11 cellular contexts compared by ENCODE assay signal in genomic region chr1:36653850-36654249, GRCh38.
DNase-seq lines count a peak whose midpoint lies in the region; ATAC-seq, FAIRE-seq and TF ChIP-seq lines count a peak whose summit lies in the region.
"Had no signal": no experiment of that assay in that cellular context is flagged by ENCODE, and none has a peak within 500 bp of the region (broad histone marks: within the 10 kb centered on the region; RNA-seq: fewer than 3 reads in every experiment).

No MANE protein-coding gene starts in this region.

- intact Hi-C loops in dorsolateral prefrontal cortex (cut with DNase I) (loop anchor here (2.0 to 10.0 kb wide), 6 partner anchors 45 to 671 kb away; no protein-coding TSS in a partner anchor), kidney (cut with DNase I) (no loop called here)

- H3K27me3 ChIP-seq in dorsolateral prefrontal cortex, result peaks cover 0 to 7% (median 0%) of the 10 kb centered on the region in 45 donors

- H3K36me3 ChIP-seq in kidney (ENCODE audit: control insufficient read depth in 1 of 2, insufficient read depth in 2 of 2, low read length in 2 of 2), result no peaks in the 10 kb centered on the region

- DNase-seq in DMS79 (lab: John Stamatoyannopoulos, UW), result peak; percentile 72
- peak; percentile 74 for DNase-seq in NCI-H1694 (lab: John Stamatoyannopoulos, UW)
- DNase-seq in dorsolateral prefrontal cortex, result peak; percentile 24 to 97 (median 86)
- DNase-seq in myocyte (ENCODE audit: low read depth), result peak; percentile 2
- no peak for DNase-seq in NK-92 treated with Interleukin-12 subunit alpha and Interleukin-12 subunit beta, amount 100 ng/mL, for 24 hours (lab: John Stamatoyannopoulos, UW)
- DNase-seq in kidney, result no peak
- DNase-seq: DND-41 had no signal

- H3K4me3 ChIP-seq in dorsolateral prefrontal cortex, result no peak overlapping the region
- H3K4me3 ChIP-seq in kidney (ENCODE audit: low read length in 2 of 2), result no peak overlapping the region

- TF ChIP-seq CTCF in dorsolateral prefrontal cortex (IDR thresholded peaks at IDR 0.05 in 54 of 56, conservative IDR thresholded peaks at IDR 0.05 in 2 of 56; ENCODE audit: low read depth in 1 of 56, partially characterized antibody in 56 of 56) (peak in 55 of 56 donors; percentile 12 to 77 (median 53)), kidney (IDR thresholded peaks at IDR 0.05; ENCODE audit: borderline replicate concordance, extremely low read depth, insufficient read depth) (no peak)

- H3K27ac ChIP-seq in dorsolateral prefrontal cortex (peak overlapping the region in 46 of 59 donors; percentile 1 to 91 (median 66)), kidney (ENCODE audit: low read depth in 2 of 2, low read length in 2 of 2) (no peak overlapping the region)
- H3K27ac ChIP-seq: KMS-11, parathyroid adenoma had no signal

- H3K9me3 ChIP-seq in kidney (ENCODE audit: control insufficient read depth in 1 of 2, low read length in 2 of 2), result no peaks in the 10 kb centered on the region

- ATAC-seq in GM21447 (IDR thresholded peaks at IDR 0.05; ENCODE audit: unreplicated experiment) (no peak), HG03442 (IDR thresholded peaks at IDR 0.05; ENCODE audit: unreplicated experiment) (no peak)

- FAIRE-seq in kidney (lab: Jason Lieb, UNC), result no peak

- no peak overlapping the region for H3K9ac ChIP-seq in kidney (ENCODE audit: low read length in 2 of 2)
- H3K9ac ChIP-seq: KMS-11, parathyroid adenoma had no signal

- no peaks in the 10 kb centered on the region for H3K4me1 ChIP-seq in kidney (ENCODE audit: control insufficient read depth in 1 of 2, insufficient read depth in 1 of 2, low read depth in 1 of 2, low read length in 2 of 2)
- H3K4me1 ChIP-seq: parathyroid adenoma had no signal

Comparison
In these comparisons a context has a peak if more than half of its experiments do, and no peak if none do; other contexts are left out.
1. DNase-seq: peak in DMS79 (single experiment), NCI-H1694 (single experiment), dorsolateral prefrontal cortex (10 of 10) and myocyte (single experiment); none in NK-92 treated with Interleukin-12 subunit alpha and Interleukin-12 subunit beta, amount 100 ng/mL, for 24 hours (single experiment) and kidney (single experiment).
2. H3K27ac ChIP-seq: peak in dorsolateral prefrontal cortex (46 of 59); none in kidney (0 of 2).